1 cellular context compared by ENCODE assay signal in genomic region chr17:48636177-48637018, GRCh38.
TF ChIP-seq lines count a peak whose summit lies in the region.

No MANE protein-coding gene starts in this region.

TF ChIP-seq in SK-N-SH treated with all-trans-retinoic acid at 6 μM for 48 hours, 23 proteins besides CTCF, POLR2A, EP300 and RAD21:
- no peak for TF ChIP-seq TSHZ2 (CRISPR knock-in tag; IDR thresholded peaks at IDR 0.05)
- TF ChIP-seq PATZ1 (CRISPR knock-in tag; IDR thresholded peaks at IDR 0.05; ENCODE audit: borderline replicate concordance), result no peak
- no peak for TF ChIP-seq ZNF565 (CRISPR knock-in tag; conservative IDR thresholded peaks at IDR 0.05; ENCODE audit: low read depth)
- TF ChIP-seq ZFP30 (CRISPR knock-in tag; IDR thresholded peaks at IDR 0.05), result no peak
- no peak for TF ChIP-seq ZFP3 (CRISPR knock-in tag; IDR thresholded peaks at IDR 0.05)
- no peak for TF ChIP-seq RARB (CRISPR knock-in tag; IDR thresholded peaks at IDR 0.05)
- TF ChIP-seq ZNF8 (CRISPR knock-in tag; IDR thresholded peaks at IDR 0.05), result no peak
- no peak for TF ChIP-seq ESRRG (CRISPR knock-in tag; IDR thresholded peaks at IDR 0.05)
- no peak for TF ChIP-seq PPARA (CRISPR knock-in tag; IDR thresholded peaks at IDR 0.05; ENCODE audit: borderline replicate concordance)
- TF ChIP-seq TOX (CRISPR knock-in tag; IDR thresholded peaks at IDR 0.05; ENCODE audit: borderline replicate concordance), result no peak
- TF ChIP-seq CSDC2 (CRISPR knock-in tag; IDR thresholded peaks at IDR 0.05), result no peak
